Comparison of ENCODE assay signal across 11 cellular contexts in the genomic region with DNA sequence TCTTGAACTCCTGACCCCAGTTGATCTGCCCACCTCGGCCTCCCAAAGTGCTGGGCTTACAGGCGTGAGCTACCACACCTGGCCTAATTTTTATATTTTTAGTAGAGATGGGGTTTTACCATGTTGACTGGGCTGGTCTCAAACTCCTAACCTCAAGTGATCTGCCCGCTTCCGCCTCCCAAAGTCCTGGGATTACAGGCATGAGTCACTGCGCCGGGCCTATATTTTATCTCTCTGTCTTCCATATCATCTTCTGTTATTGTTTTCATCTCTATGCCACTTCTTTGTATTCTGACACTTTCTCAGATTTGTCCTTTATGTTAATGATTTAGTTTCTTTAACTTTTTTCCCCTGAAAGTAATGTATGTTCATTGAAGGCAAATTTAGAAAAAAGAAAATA.
"Had no signal": no experiment of that assay in that cellular context is flagged by ENCODE, and none has a peak within 500 bp of the region (broad histone marks: within the 10 kb centered on the region; RNA-seq: fewer than 3 reads in every experiment).

No MANE protein-coding gene starts in this region.

- ATAC-seq: GM23338, HCT116 had no signal

- H3K4me2 ChIP-seq: GM23338 had no signal

- H3K4me3 ChIP-seq: GM23248, GM23338, HAP-1 had no signal

- DNase-seq: GM23248, GOT3, H7, H9, HCEC 1CT, HFFc6 had no signal

- H3K27ac ChIP-seq: GM23248 had no signal

- FAIRE-seq: H1, H54 had no signal

- H3K9me3 ChIP-seq: HAP-1 had no signal

- H3K4me1 Mint-ChIP-seq: GM23338, H9 had no signal

- H2AFZ ChIP-seq: GM23248, GM23338 had no signal

- H3K9ac ChIP-seq: GM23248 had no signal

- H3K27ac Mint-ChIP-seq: GM23338, H9, HFFc6 had no signal

- H3K4me1 ChIP-seq: HAP-1 had no signal

- H3K9me3 Mint-ChIP-seq: GM23338, H9, HFFc6 had no signal

- H3K4me3 Mint-ChIP-seq: GM23338, H9, HFFc6 had no signal
